Comparison of ENCODE assay signal across 8 cellular contexts in genomic region chr6:143337201-143337949, GRCh38.
DNase-seq lines count a peak whose midpoint lies in the region; ATAC-seq and TF ChIP-seq lines count a peak whose summit lies in the region.

No MANE protein-coding gene starts in this region.

- no peak overlapping the region for H2BK12ac ChIP-seq in H9 (ENCODE audit: insufficient read length, low read depth, low read length)

- DNase-seq in AG09309 (ENCODE audit: low read depth) (no peak), H9 (peak; percentile 90), SK-MEL-5 (ENCODE audit: low read depth, low spot score) (peak; percentile 60), astrocyte of the spinal cord (ENCODE audit: low read depth, low spot score) (no peak), lower lobe of right lung (peak; percentile 52), inferior parietal cortex (ENCODE audit: extremely low spot score) (no peak), NCI-H1930 (lab: John Stamatoyannopoulos, UW) (no peak)
- peak; percentile 2 for DNase-seq in stimulated activated naive CD4-positive, alpha-beta T cell treated with Interleukin-2 at 50 U/mL for 16 hours (lab: John Stamatoyannopoulos, UW)

- no peak overlapping the region for H3T11ph ChIP-seq in H9 (ENCODE audit: low read length)

- H3K27me3 Mint-ChIP-seq in H9 (ENCODE audit: low read depth) = no peaks in the 10 kb centered on the region

- H3K27ac Mint-ChIP-seq in H9 = no peak overlapping the region; a peak in 1 of 7 replicates

- no peak overlapping the region for H2AK5ac ChIP-seq in H9 (ENCODE audit: insufficient read length, low read length)

- H2AFZ ChIP-seq in H9 (ENCODE audit: low read length) = no peak overlapping the region

- peak; percentile 41 for TF ChIP-seq CTCF in AG09309 (IDR thresholded peaks at IDR 0.05; ENCODE audit: control insufficient read depth, insufficient read depth, low read depth, low read length, missing control alignments)
- peak; percentile 90 for TF ChIP-seq CTCF in H9 (conservative IDR thresholded peaks at IDR 0.05)
- peak; percentile 54 for TF ChIP-seq CTCF in astrocyte of the spinal cord (IDR thresholded peaks at IDR 0.05; ENCODE audit: low read depth, low read length)
- peak; percentile 43 for TF ChIP-seq CTCF in lower lobe of right lung (IDR thresholded peaks at IDR 0.05)

- H4K8ac ChIP-seq in H9 (replicated peaks; ENCODE audit: insufficient read length, low read depth, low read length) = no peak overlapping the region

- H4K91ac ChIP-seq in H9 (ENCODE audit: insufficient read length, low read depth, low read length) = no peak overlapping the region

- in situ Hi-C loops in SK-MEL-5 (cut with HindIII; ENCODE audit: low pct_unique_long_range_greater_than_20kb, low sequenced_read_pairs) (no loop called here), astrocyte of the spinal cord (cut with HindIII; ENCODE audit: low sequenced_read_pairs) (no loop called here)

- peaks cover 8 to 10% of the 10 kb centered on the region in 2 experiments for H3K4me1 Mint-ChIP-seq in H9

- H3K4me3 ChIP-seq in AG09309 (ENCODE audit: control insufficient read depth, low read depth, low read length) (no peak overlapping the region), astrocyte of the spinal cord (ENCODE audit: low read depth, low read length) (no peak overlapping the region), lower lobe of right lung (no peak overlapping the region)

- no peak overlapping the region for H3K4me3 Mint-ChIP-seq in H9

- no peaks in the 10 kb centered on the region for H3K79me1 ChIP-seq in H9 (ENCODE audit: insufficient read depth, low read depth, low read length, poor library complexity, severe bottlenecking)

- H3K4ac ChIP-seq in H9 (ENCODE audit: low read depth, low read length) = no peak overlapping the region

- H4K20me1 ChIP-seq in H9 (ENCODE audit: control insufficient read depth, insufficient read depth, insufficient read length) = no peaks in the 10 kb centered on the region

- no CpG with 5 or more reads among the region's 17 CpGs for WGBS in H9 (ENCODE audit: extremely low coverage, insufficient read length, low lambda C conversion rate)

- H3K79me2 ChIP-seq in H9 (ENCODE audit: insufficient read depth, low read length) = no peaks in the 10 kb centered on the region

- H3K9me3 Mint-ChIP-seq in H9 = no peaks in the 10 kb centered on the region

- H3K36me3 ChIP-seq in lower lobe of right lung = no peaks in the 10 kb centered on the region

- no peaks in the 10 kb centered on the region for H3K23me2 ChIP-seq in H9 (ENCODE audit: insufficient read length, low read depth, low read length, poor library complexity, severe bottlenecking)

- no peak overlapping the region for H3K14ac ChIP-seq in H9 (ENCODE audit: insufficient read depth, low read length)

- H4K5ac ChIP-seq in H9 (ENCODE audit: insufficient read length, low read depth, low read length) = no peak overlapping the region

- no peak overlapping the region for H2BK20ac ChIP-seq in H9 (ENCODE audit: low read depth, low read length, poor library complexity, severe bottlenecking)

- no peak overlapping the region for H2BK5ac ChIP-seq in H9 (ENCODE audit: insufficient read length, low read length)

- H3K4me1 ChIP-seq in H9 (ENCODE audit: insufficient read depth, low read length) = no peaks in the 10 kb centered on the region
- no peaks in the 10 kb centered on the region for H3K4me1 ChIP-seq in lower lobe of right lung

- H3K9me3 ChIP-seq in H9 (ENCODE audit: control insufficient read depth, low read depth, low read length) = no peaks in the 10 kb centered on the region
- no peaks in the 10 kb centered on the region for H3K9me3 ChIP-seq in lower lobe of right lung

- H3K56ac ChIP-seq in H9 (ENCODE audit: insufficient read length, low read depth, low read length) = no peak overlapping the region

- no peak overlapping the region for H2BK15ac ChIP-seq in H9 (ENCODE audit: low read depth, low read length)

- intact Hi-C loops in lower lobe of right lung (cut with DNase I) = no loop called here

- H2BK120ac ChIP-seq in H9 (ENCODE audit: low read depth, low read length, poor library complexity, severe bottlenecking) = no peak overlapping the region

- H3K4me2 ChIP-seq in H9 (ENCODE audit: insufficient read depth, insufficient read length, low read length) = no peak overlapping the region

- H3K27me3 ChIP-seq in H9 (ENCODE audit: insufficient read depth, low read length) = no peaks in the 10 kb centered on the region
- no peaks in the 10 kb centered on the region for H3K27me3 ChIP-seq in lower lobe of right lung (ENCODE audit: low read depth)

- peaks cover 0 to 6% (median 0%) of the 10 kb centered on the region in 3 experiments; a peak in 1 of 7 replicates for H3K36me3 Mint-ChIP-seq in H9 (ENCODE audit: insufficient read depth in 1 of 3, low read depth in 3 of 3)

- no peak overlapping the region for H3K23ac ChIP-seq in H9 (ENCODE audit: insufficient read length, low read depth, low read length)

- H3K27ac ChIP-seq in H9 (ENCODE audit: insufficient read length, low read depth, low read length) (no peak overlapping the region), lower lobe of right lung (no peak overlapping the region)

- H3K18ac ChIP-seq in H9 (ENCODE audit: insufficient read length, low read depth, low read length) = no peak overlapping the region

- ATAC-seq in lower lobe of right lung = peak; percentile 38 to 44

- H3K9ac ChIP-seq in H9 (ENCODE audit: extremely low read depth, insufficient read length, low read length) = no peak overlapping the region

Comparison
In these comparisons a context has a peak if more than half of its experiments do, and no peak if none do; other contexts are left out.
1. DNase-seq: peak in H9 (single experiment), SK-MEL-5 (single experiment), lower lobe of right lung (single experiment) and stimulated activated naive CD4-positive, alpha-beta T cell treated with Interleukin-2 at 50 U/mL for 16 hours (single experiment); none in AG09309 (single experiment), astrocyte of the spinal cord (single experiment), inferior parietal cortex (single experiment) and NCI-H1930 (0 of 2).
2. Peak in every context shown above with its lines, with median percentiles within 50 percentile points of each other: CTCF ChIP-seq.